In the genomic region with DNA sequence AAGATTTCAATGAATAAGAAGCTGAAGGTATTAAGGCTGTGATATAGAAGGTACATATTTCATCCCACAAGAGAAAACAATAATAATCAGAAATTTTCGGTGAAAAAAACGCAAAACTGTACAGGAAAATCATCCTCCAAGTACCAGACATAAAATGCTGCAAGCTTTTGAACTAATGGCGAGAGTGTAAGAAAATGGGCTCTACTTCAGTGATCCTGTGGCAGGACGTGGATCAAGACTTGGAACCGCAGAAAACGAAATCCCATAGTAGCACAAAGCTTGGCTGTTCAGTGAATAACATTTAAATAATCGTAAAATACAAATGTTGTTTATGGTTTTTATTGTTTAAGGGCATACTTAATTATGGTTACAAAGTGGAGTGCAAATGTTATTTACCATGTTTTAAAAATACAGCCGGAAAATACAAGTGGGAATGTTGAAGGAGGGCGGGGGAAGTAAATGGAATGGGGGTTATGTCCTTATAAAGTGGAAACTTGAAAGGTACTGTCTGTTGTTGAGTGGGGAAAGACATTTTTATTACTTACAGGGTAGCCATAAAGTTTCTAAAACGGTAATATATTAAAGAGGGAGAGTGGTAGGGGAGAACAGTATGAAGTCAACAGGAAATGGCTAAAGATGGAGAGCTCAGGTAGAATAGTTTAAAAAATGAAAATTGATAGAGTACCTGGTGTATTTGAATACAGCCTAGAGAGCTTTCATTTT, we compare ENCODE assay signal across 9 cellular contexts. TPM values are rescaled to one million over a fixed set of nuclear protein-coding genes. Genes with fewer than 3 reads are reported as not detected.
DNase-seq lines count a peak whose midpoint lies in the region; ATAC-seq and TF ChIP-seq lines count a peak whose summit lies in the region.
"Had no signal": no experiment of that assay in that cellular context is flagged by ENCODE, and none has a peak within 500 bp of the region (broad histone marks: within the 10 kb centered on the region; RNA-seq: fewer than 3 reads in every experiment).

No MANE protein-coding gene starts in this region.

- no peak for TF ChIP-seq CTCF in coronary artery (IDR thresholded peaks at IDR 0.05)

- H3K27me3 ChIP-seq in muscle layer of colon (ENCODE audit: control insufficient read depth in 1 of 2, insufficient read depth in 2 of 2, low read length in 2 of 2): no peaks in the 10 kb centered on the region

- peak overlapping the region; percentile 92 for H3K4me3 ChIP-seq in coronary artery
- peak overlapping the region; percentile 10 to 75 for H3K4me3 ChIP-seq in muscle layer of colon (ENCODE audit: low read depth in 1 of 2, low read length in 2 of 2)

- H3K9me3 Mint-ChIP-seq in activated naive CD4-positive, alpha-beta T cell treated with anti-CD3 and anti-CD28 coated beads for 36 hours: no peaks in the 10 kb centered on the region

- H3K4me1 Mint-ChIP-seq in activated naive CD4-positive, alpha-beta T cell treated with anti-CD3 and anti-CD28 coated beads for 36 hours (ENCODE audit: low read depth): peaks cover 38% of the 10 kb centered on the region

- H3K27ac ChIP-seq in coronary artery (peak overlapping the region in 1 of 2 donors; percentile 98), muscle layer of colon (ENCODE audit: low read depth, low read length) (peak overlapping the region; percentile 36)

- no peak for ATAC-seq in GM21529 (IDR thresholded peaks at IDR 0.05; ENCODE audit: unreplicated experiment)
- no peak for ATAC-seq in HG03159 (IDR thresholded peaks at IDR 0.05; ENCODE audit: unreplicated experiment)
- ATAC-seq in GM19397 (IDR thresholded peaks at IDR 0.05; ENCODE audit: unreplicated experiment): no peak

- H3K27ac Mint-ChIP-seq in activated naive CD4-positive, alpha-beta T cell treated with anti-CD3 and anti-CD28 coated beads for 36 hours: peak overlapping the region; percentile 99

- intact Hi-C loops in activated naive CD4-positive, alpha-beta T cell treated with anti-CD3 and anti-CD28 coated beads for 36 hours (cut with micrococcal nuclease): loop anchor here (1.0 to 10.0 kb wide), 9 partner anchors 190 to 959 kb away; a partner anchor contains a TSS

- no peaks in the 10 kb centered on the region for H3K36me3 ChIP-seq in muscle layer of colon (ENCODE audit: insufficient read depth, low read length)

- CTCF ChIA-PET in activated naive CD4-positive, alpha-beta T cell treated with anti-CD3 and anti-CD28 coated beads for 36 hours (lab: Charles Lee): interaction anchor here (0.6 to 1.5 kb wide), 3 partner anchors 28 to 557 kb away, joined by 3 to 5 read pairs (median 3); no protein-coding TSS in a partner anchor

- peak overlapping the region; percentile 72 for H3K9ac ChIP-seq in muscle layer of colon (ENCODE audit: low read length)

- H3K36me3 Mint-ChIP-seq in activated naive CD4-positive, alpha-beta T cell treated with anti-CD3 and anti-CD28 coated beads for 36 hours (ENCODE audit: low read depth): peaks cover 17% of the 10 kb centered on the region

- no peaks in the 10 kb centered on the region for H3K27me3 Mint-ChIP-seq in activated naive CD4-positive, alpha-beta T cell treated with anti-CD3 and anti-CD28 coated beads for 36 hours (ENCODE audit: low read depth)

- no peak for DNase-seq in activated naive CD4-positive, alpha-beta T cell treated with anti-CD3 and anti-CD28 coated beads for 36 hours
- no peak for DNase-seq in activated naive CD4-positive, alpha-beta T cell treated with anti-CD3 and anti-CD28 coated beads, Interleukin-2, amount 50 U/mL, for 16 hours
- DNase-seq in NOMO-1 treated with DMSO at 0.1 percent for 48 hours (lab: John Stamatoyannopoulos, UW; ENCODE audit: unreplicated experiment) (peak; percentile 20), coronary artery (ENCODE audit: low spot score) (no peak)

- H3K9me3 ChIP-seq in muscle layer of colon (ENCODE audit: low read length): no peaks in the 10 kb centered on the region

- peaks cover 18% of the 10 kb centered on the region for H3K4me1 ChIP-seq in muscle layer of colon (ENCODE audit: insufficient read depth, low read length)

- H3K4me3 Mint-ChIP-seq in activated naive CD4-positive, alpha-beta T cell treated with anti-CD3 and anti-CD28 coated beads for 36 hours: peak overlapping the region; percentile 97

RNA-seq across cellular contexts. Expression of a gene that starts 1.1 kb away (rescaled TPM):
- total RNA-seq in activated naive CD4-positive, alpha-beta T cell treated with anti-CD3 and anti-CD28 coated beads for 36 hours: 1 to 10 TPM; 5.0 to 5.6 TPM

RNA-seq across cellular contexts. Expression of a gene that starts 14.6 kb away (rescaled TPM):
- not detected for total RNA-seq in activated naive CD4-positive, alpha-beta T cell treated with anti-CD3 and anti-CD28 coated beads for 36 hours
- total RNA-seq: myocyte had no signal

RNA-seq across cellular contexts. Expression of a gene that starts 37.7 kb away (rescaled TPM):
- 1 to 10 TPM; 1.5 to 1.6 TPM for total RNA-seq in activated naive CD4-positive, alpha-beta T cell treated with anti-CD3 and anti-CD28 coated beads for 36 hours
